8 cellular contexts compared by ENCODE assay signal in the genomic region with DNA sequence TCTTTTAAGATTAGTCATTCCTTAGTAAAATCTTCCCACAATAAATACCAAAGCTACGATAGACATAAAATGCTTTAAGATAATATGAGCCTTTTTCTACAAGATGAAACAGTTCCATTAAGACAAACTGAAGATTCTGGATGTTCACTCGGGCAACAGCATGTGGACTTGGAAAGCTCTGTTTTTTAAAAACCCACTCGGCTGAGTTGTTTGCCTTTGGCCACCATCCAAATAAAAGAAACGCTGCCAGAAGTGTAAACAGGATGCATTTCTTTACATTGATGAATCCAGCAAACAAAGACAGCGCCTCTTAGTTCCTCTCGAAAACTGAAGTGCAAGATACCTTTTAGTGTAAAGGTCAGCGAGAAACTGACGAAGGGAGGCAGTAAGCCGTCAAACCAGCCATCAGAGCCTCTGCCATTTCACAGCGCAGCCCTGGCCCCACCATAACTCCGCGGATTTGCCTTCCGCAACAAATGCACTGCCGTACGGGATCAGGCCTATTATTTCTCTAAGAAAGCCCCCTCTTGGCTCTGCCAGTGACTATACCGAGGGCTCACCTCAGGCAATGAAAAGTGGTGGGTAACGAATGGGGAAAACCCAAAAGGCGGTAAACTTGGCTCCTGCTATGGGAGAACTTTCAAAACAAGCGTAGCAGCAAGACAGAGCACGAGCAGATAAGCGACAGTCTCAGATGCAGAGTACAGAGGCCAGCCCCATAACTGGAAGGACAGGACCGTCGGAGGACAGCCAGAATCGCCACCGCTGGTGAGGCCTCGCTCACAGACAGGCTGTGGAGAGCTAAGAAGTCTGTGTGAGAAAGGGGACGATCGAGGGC. TPM values are rescaled to one million over a fixed set of nuclear protein-coding genes. Genes with fewer than 3 reads are reported as not detected.
DNase-seq lines count a peak whose midpoint lies in the region; ATAC-seq and TF ChIP-seq lines count a peak whose summit lies in the region.

No MANE protein-coding gene starts in this region.

- BruUV-seq in PC-3 (replicated peaks; lab: Mats Ljungman, UMichigan) = TSS peak; percentile 97

- H3K4me2 ChIP-seq in PC-3 (ENCODE audit: low read length) = peak overlapping the region; percentile 84

- peaks cover 4% of the 10 kb centered on the region for H3F3A ChIP-seq in PC-3 (ENCODE audit: low read length, unreplicated experiment)

- ATAC-seq in PC-3 = peak; percentile 80
- ATAC-seq in psoas muscle = peak in 3 of 4 donors; percentile 47 to 67 (median 50)
- no peak for ATAC-seq in HG03095 (IDR thresholded peaks at IDR 0.05; ENCODE audit: unreplicated experiment)
- ATAC-seq in GM21381 (IDR thresholded peaks at IDR 0.05; ENCODE audit: unreplicated experiment) = no peak
- no peak for ATAC-seq in HG03571 (IDR thresholded peaks at IDR 0.05; ENCODE audit: unreplicated experiment)

- H3K4me3 ChIP-seq in PC-3 (ENCODE audit: low read length) (peak overlapping the region; percentile 56), fibroblast of mammary gland (ENCODE audit: control insufficient read depth, low read depth, low read length) (no peak overlapping the region), psoas muscle (peak overlapping the region; percentile 29)

- H3K27ac ChIP-seq in PC-3 (ENCODE audit: low read length) (peak overlapping the region; percentile 92), psoas muscle (no peak overlapping the region)

- H3K27me3 ChIP-seq in PC-3 (ENCODE audit: low read length) (no peaks in the 10 kb centered on the region), psoas muscle (ENCODE audit: insufficient read depth in 3 of 3, low read length in 2 of 3) (no peaks in the 10 kb centered on the region)

- H3K9me3 ChIP-seq in PC-3 (ENCODE audit: low read length) (no peaks in the 10 kb centered on the region), psoas muscle (no peaks in the 10 kb centered on the region)

- H3K9me2 ChIP-seq in PC-3 (replicated peaks; ENCODE audit: low read length) = no peaks in the 10 kb centered on the region

- 48 to 64% (median 50%) methylated on average over 28 of the region's 28 CpGs for WGBS in psoas muscle, 3 donors

- peak overlapping the region; percentile 69 for H2AFZ ChIP-seq in PC-3 (ENCODE audit: low read length)

- peak; percentile 63 for DNase-seq in EL
- DNase-seq in PC-3 = peak; percentile 87
- peak; percentile 55 for DNase-seq in fibroblast of mammary gland (ENCODE audit: low read depth)
- DNase-seq in psoas muscle = no peak
- DNase-seq in NCI-H146 (lab: John Stamatoyannopoulos, UW) = no peak

- POLR2A ChIA-PET in PC-3 (lab: Charles Lee; ENCODE audit: unreplicated experiment) = interaction anchor here (0.6 kb wide), 1 partner anchor 78 kb away, joined by 3 read pairs; no protein-coding TSS in a partner anchor

- H3K36me3 ChIP-seq in PC-3 (ENCODE audit: low read depth, low read length) (no peaks in the 10 kb centered on the region), psoas muscle (ENCODE audit: insufficient read depth in 1 of 2, low read depth in 1 of 2) (no peaks in the 10 kb centered on the region)

- no peaks in the 10 kb centered on the region for H4K20me1 ChIP-seq in PC-3 (ENCODE audit: low read length)

- TF ChIP-seq CTCF in PC-3 (conservative IDR thresholded peaks at IDR 0.05; ENCODE audit: low read depth, low read length) (no peak), fibroblast of mammary gland (conservative IDR thresholded peaks at IDR 0.05; ENCODE audit: control insufficient read depth, insufficient read depth, low read depth, low read length) (no peak), psoas muscle (IDR thresholded peaks at IDR 0.05) (no peak)

- peaks cover 41% of the 10 kb centered on the region for H3K4me1 ChIP-seq in PC-3 (ENCODE audit: insufficient read depth, low read length)
- peaks cover 4% of the 10 kb centered on the region for H3K4me1 ChIP-seq in psoas muscle

- intact Hi-C loops in PC-3 (cut with micrococcal nuclease) = loop anchor here (1.0 to 5.0 kb wide), 4 partner anchors 18 to 44 kb away; a partner anchor contains a TSS
- intact Hi-C loops in psoas muscle (cut with DNase I) = no loop called here

- CTCF ChIA-PET in PC-3 (lab: Charles Lee) = interaction anchor here (0.6 to 1.2 kb wide), 6 partner anchors 19 to 45 kb away, joined by 3 to 5 read pairs (median 4); no protein-coding TSS in a partner anchor

- H3K79me2 ChIP-seq in PC-3 (ENCODE audit: low read length) = peaks cover 92% of the 10 kb centered on the region

- peak overlapping the region; percentile 74 for H3K9ac ChIP-seq in PC-3 (ENCODE audit: low read length)

RNA-seq across cellular contexts. Expression of a gene that starts 41.4 kb away (rescaled TPM):
- total RNA-seq in PC-3 (2014; rRNA removed) (15.0 and 26.8 TPM in 2 replicates), psoas muscle (10 to 100 TPM; 14.6 to 20.2 (median 15.0) TPM)
- 10 to 100 TPM in 2 of 3 donors, 1 to 10 TPM in 1; 7.1 to 19.3 (median 17.6) TPM for polyA plus RNA-seq in psoas muscle

Comparison
In these comparisons a context has a peak if more than half of its experiments do, and no peak if none do; other contexts are left out.
1. DNase-seq: peak in EL (single experiment), PC-3 (single experiment) and fibroblast of mammary gland (single experiment); none in psoas muscle (0 of 2) and NCI-H146 (single experiment).
2. ATAC-seq: peak in PC-3 (single experiment) and psoas muscle (3 of 4); none in HG03095 (single experiment), GM21381 (single experiment) and HG03571 (single experiment).